ENCODE assay signal across 10 cellular contexts in genomic region chr4:39621582-39621981, GRCh38. TPM values are rescaled to one million over a fixed set of nuclear protein-coding genes. Genes with fewer than 3 reads are reported as not detected.
DNase-seq lines count a peak whose midpoint lies in the region; ATAC-seq and TF ChIP-seq lines count a peak whose summit lies in the region.
"Had no signal": no experiment of that assay in that cellular context is flagged by ENCODE, and none has a peak within 500 bp of the region (broad histone marks: within the 10 kb centered on the region; RNA-seq: fewer than 3 reads in every experiment).

No MANE protein-coding gene starts in this region.

- no peak overlapping the region for H3K9ac ChIP-seq in mucosa of rectum (ENCODE audit: low read depth in 1 of 2, low read length in 2 of 2)

- H3K27me3 ChIP-seq in BE2C (no peaks in the 10 kb centered on the region), mucosa of rectum (ENCODE audit: control insufficient read depth in 2 of 2, insufficient read depth in 2 of 2, low read length in 2 of 2) (no peaks in the 10 kb centered on the region)

- peak overlapping the region; percentile 23 to 29 for H3K27ac ChIP-seq in mucosa of rectum (ENCODE audit: low read depth in 2 of 2, low read length in 2 of 2)

- peak; percentile 70 for ATAC-seq in esophagus mucosa
- no peak for ATAC-seq in stimulated activated naive B cell treated with anti-CD40 and anti-IgM and Interleukin-4, amounts not matched to agents 10 μg/mL and 1 μg/mL and 100 μg/mL, for 72 hours (replicated peaks)
- ATAC-seq: activated CD8-positive, alpha-beta T cell treated with anti-CD3 and anti-CD28 coated beads, Interleukin-2, amount 10 ng/mL, durations not matched to agents 7 days and 5 days had no signal

- no peak overlapping the region for H3K27ac Mint-ChIP-seq in stimulated activated naive B cell treated with anti-CD40 and anti-IgM and Interleukin-4, amounts not matched to agents 10 μg/mL and 1 μg/mL and 100 μg/mL, for 72 hours
- H3K27ac Mint-ChIP-seq: activated CD8-positive, alpha-beta T cell treated with anti-CD3 and anti-CD28 coated beads, Interleukin-2, amount 10 ng/mL, durations not matched to agents 7 days and 5 days had no signal

- TF ChIP-seq CTCF in BE2C (IDR thresholded peaks at IDR 0.05; ENCODE audit: low read depth, low read length), result no peak

- peaks cover 8 to 9% of the 10 kb centered on the region in 2 donors for H3K36me3 Mint-ChIP-seq in stimulated activated naive B cell treated with anti-CD40 and anti-IgM and Interleukin-4, amounts not matched to agents 10 μg/mL and 1 μg/mL and 100 μg/mL, for 72 hours

- H3K36me3 ChIP-seq in BE2C (no peaks in the 10 kb centered on the region), mucosa of rectum (ENCODE audit: control insufficient read depth in 2 of 2, insufficient read depth in 2 of 2, low read length in 2 of 2) (peaks cover 0 to 5% of the 10 kb centered on the region in 2 donors)

- H3K27me3 Mint-ChIP-seq in stimulated activated naive B cell treated with anti-CD40 and anti-IgM and Interleukin-4, amounts not matched to agents 10 μg/mL and 1 μg/mL and 100 μg/mL, for 72 hours, result no peaks in the 10 kb centered on the region

- H3K4me3 ChIP-seq in BE2C (ENCODE audit: low read depth, low read length) (no peak overlapping the region), mucosa of rectum (ENCODE audit: low read length in 2 of 2) (no peak overlapping the region)

- peaks cover 26 to 63% of the 10 kb centered on the region in 2 donors for H3K4me1 Mint-ChIP-seq in stimulated activated naive B cell treated with anti-CD40 and anti-IgM and Interleukin-4, amounts not matched to agents 10 μg/mL and 1 μg/mL and 100 μg/mL, for 72 hours

- H3K9me3 ChIP-seq in BE2C (no peaks in the 10 kb centered on the region), mucosa of rectum (ENCODE audit: control insufficient read depth in 2 of 2, low read length in 2 of 2) (no peaks in the 10 kb centered on the region)

- H3K4me1 ChIP-seq in BE2C (no peaks in the 10 kb centered on the region), mucosa of rectum (ENCODE audit: control insufficient read depth in 2 of 2, insufficient read depth in 2 of 2, low read length in 2 of 2) (peaks cover 3 to 27% of the 10 kb centered on the region in 2 donors)

- DNase-seq in BE2C, result peak; percentile 46
- peak; percentile 75 for DNase-seq in NCI-H460 (ENCODE audit: extremely low read depth, low read depth)
- DNase-seq in T-helper 1 cell, result no peak
- no peak for DNase-seq in NCI-H1417 treated with DMSO at 0.1 percent for 48 hours (lab: John Stamatoyannopoulos, UW)
- no peak for DNase-seq in stimulated activated naive B cell treated with anti-CD40 and anti-IgM and Interleukin-4, amounts not matched to agents 10 μg/mL and 1 μg/mL and 100 μg/mL, for 72 hours
- no peak for DNase-seq in ecto neural progenitor cell (ENCODE audit: low spot score)
- DNase-seq: activated CD8-positive, alpha-beta T cell treated with anti-CD3 and anti-CD28 coated beads, Interleukin-2, amount 10 ng/mL, durations not matched to agents 7 days and 5 days; NCI-H2107 had no signal

- H3K9me3 Mint-ChIP-seq in stimulated activated naive B cell treated with anti-CD40 and anti-IgM and Interleukin-4, amounts not matched to agents 10 μg/mL and 1 μg/mL and 100 μg/mL, for 72 hours, result no peaks in the 10 kb centered on the region

- no peak overlapping the region for H3K4me3 Mint-ChIP-seq in stimulated activated naive B cell treated with anti-CD40 and anti-IgM and Interleukin-4, amounts not matched to agents 10 μg/mL and 1 μg/mL and 100 μg/mL, for 72 hours
- H3K4me3 Mint-ChIP-seq: activated CD8-positive, alpha-beta T cell treated with anti-CD3 and anti-CD28 coated beads, Interleukin-2, amount 10 ng/mL, durations not matched to agents 7 days and 5 days had no signal

RNA-seq across cellular contexts. Expression of gene SMIM14, which starts 17.1 kb away (rescaled TPM):
- polyA plus RNA-seq in BE2C (2012; ENCODE audit: insufficient read depth, insufficient read length, low read depth), result 4.7 TPM
- total RNA-seq in NCI-H460 (2014; rRNA removed; shearing (Covaris generic)), result 28.3 and 40.1 TPM in 2 replicates
- 10.8 and 14.7 TPM in 2 replicates for polyA plus RNA-seq in NCI-H460 (2014; cell fraction: nucleus; rRNA removed)
- total RNA-seq in esophagus mucosa, result 39.9 TPM

Comparison
In these comparisons a context has a peak if more than half of its experiments do, and no peak if none do; other contexts are left out.
1. DNase-seq: peak in BE2C (single experiment) and NCI-H460 (single experiment); none in T-helper 1 cell (0 of 5), NCI-H1417 treated with DMSO at 0.1 percent for 48 hours (single experiment), stimulated activated naive B cell treated with anti-CD40 and anti-IgM and Interleukin-4, amounts not matched to agents 10 μg/mL and 1 μg/mL and 100 μg/mL, for 72 hours (single experiment) and ecto neural progenitor cell (single experiment).